ENCODE assay signal across 1 cellular context in genomic region chr18:79393626-79394401, GRCh38.
TF ChIP-seq lines count a peak whose summit lies in the region.

No MANE protein-coding gene starts in this region.

TF ChIP-seq in H1, 55 proteins besides CTCF, POLR2A, EP300 and RAD21 (continued from another document):
- TF ChIP-seq, protein P1, sequence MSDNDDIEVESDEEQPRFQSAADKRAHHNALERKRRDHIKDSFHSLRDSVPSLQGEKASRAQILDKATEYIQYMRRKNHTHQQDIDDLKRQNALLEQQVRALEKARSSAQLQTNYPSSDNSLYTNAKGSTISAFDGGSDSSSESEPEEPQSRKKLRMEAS (IDR thresholded peaks at IDR 0.05) = peak; percentile 78
- TF ChIP-seq CEBPB (IDR thresholded peaks at IDR 0.05; ENCODE audit: low read depth, low read length) (no peak), RBBP5 (IDR thresholded peaks at IDR 0.05; ENCODE audit: borderline replicate concordance, low read depth, low read length) (no peak; the same call in 1 of the 2 replicates), CTBP2 (IDR thresholded peaks at IDR 0.05; ENCODE audit: borderline replicate concordance, insufficient read depth, insufficient read length, low read length) (no peak), NANOG (IDR thresholded peaks at IDR 0.05; ENCODE audit: insufficient read depth, low read depth, low read length, poor library complexity, severe bottlenecking) (no peak), CREB1 (IDR thresholded peaks at IDR 0.05) (no peak), E2F6 (IDR thresholded peaks at IDR 0.05) (peak; percentile 74)
- TF ChIP-seq, protein P2, sequence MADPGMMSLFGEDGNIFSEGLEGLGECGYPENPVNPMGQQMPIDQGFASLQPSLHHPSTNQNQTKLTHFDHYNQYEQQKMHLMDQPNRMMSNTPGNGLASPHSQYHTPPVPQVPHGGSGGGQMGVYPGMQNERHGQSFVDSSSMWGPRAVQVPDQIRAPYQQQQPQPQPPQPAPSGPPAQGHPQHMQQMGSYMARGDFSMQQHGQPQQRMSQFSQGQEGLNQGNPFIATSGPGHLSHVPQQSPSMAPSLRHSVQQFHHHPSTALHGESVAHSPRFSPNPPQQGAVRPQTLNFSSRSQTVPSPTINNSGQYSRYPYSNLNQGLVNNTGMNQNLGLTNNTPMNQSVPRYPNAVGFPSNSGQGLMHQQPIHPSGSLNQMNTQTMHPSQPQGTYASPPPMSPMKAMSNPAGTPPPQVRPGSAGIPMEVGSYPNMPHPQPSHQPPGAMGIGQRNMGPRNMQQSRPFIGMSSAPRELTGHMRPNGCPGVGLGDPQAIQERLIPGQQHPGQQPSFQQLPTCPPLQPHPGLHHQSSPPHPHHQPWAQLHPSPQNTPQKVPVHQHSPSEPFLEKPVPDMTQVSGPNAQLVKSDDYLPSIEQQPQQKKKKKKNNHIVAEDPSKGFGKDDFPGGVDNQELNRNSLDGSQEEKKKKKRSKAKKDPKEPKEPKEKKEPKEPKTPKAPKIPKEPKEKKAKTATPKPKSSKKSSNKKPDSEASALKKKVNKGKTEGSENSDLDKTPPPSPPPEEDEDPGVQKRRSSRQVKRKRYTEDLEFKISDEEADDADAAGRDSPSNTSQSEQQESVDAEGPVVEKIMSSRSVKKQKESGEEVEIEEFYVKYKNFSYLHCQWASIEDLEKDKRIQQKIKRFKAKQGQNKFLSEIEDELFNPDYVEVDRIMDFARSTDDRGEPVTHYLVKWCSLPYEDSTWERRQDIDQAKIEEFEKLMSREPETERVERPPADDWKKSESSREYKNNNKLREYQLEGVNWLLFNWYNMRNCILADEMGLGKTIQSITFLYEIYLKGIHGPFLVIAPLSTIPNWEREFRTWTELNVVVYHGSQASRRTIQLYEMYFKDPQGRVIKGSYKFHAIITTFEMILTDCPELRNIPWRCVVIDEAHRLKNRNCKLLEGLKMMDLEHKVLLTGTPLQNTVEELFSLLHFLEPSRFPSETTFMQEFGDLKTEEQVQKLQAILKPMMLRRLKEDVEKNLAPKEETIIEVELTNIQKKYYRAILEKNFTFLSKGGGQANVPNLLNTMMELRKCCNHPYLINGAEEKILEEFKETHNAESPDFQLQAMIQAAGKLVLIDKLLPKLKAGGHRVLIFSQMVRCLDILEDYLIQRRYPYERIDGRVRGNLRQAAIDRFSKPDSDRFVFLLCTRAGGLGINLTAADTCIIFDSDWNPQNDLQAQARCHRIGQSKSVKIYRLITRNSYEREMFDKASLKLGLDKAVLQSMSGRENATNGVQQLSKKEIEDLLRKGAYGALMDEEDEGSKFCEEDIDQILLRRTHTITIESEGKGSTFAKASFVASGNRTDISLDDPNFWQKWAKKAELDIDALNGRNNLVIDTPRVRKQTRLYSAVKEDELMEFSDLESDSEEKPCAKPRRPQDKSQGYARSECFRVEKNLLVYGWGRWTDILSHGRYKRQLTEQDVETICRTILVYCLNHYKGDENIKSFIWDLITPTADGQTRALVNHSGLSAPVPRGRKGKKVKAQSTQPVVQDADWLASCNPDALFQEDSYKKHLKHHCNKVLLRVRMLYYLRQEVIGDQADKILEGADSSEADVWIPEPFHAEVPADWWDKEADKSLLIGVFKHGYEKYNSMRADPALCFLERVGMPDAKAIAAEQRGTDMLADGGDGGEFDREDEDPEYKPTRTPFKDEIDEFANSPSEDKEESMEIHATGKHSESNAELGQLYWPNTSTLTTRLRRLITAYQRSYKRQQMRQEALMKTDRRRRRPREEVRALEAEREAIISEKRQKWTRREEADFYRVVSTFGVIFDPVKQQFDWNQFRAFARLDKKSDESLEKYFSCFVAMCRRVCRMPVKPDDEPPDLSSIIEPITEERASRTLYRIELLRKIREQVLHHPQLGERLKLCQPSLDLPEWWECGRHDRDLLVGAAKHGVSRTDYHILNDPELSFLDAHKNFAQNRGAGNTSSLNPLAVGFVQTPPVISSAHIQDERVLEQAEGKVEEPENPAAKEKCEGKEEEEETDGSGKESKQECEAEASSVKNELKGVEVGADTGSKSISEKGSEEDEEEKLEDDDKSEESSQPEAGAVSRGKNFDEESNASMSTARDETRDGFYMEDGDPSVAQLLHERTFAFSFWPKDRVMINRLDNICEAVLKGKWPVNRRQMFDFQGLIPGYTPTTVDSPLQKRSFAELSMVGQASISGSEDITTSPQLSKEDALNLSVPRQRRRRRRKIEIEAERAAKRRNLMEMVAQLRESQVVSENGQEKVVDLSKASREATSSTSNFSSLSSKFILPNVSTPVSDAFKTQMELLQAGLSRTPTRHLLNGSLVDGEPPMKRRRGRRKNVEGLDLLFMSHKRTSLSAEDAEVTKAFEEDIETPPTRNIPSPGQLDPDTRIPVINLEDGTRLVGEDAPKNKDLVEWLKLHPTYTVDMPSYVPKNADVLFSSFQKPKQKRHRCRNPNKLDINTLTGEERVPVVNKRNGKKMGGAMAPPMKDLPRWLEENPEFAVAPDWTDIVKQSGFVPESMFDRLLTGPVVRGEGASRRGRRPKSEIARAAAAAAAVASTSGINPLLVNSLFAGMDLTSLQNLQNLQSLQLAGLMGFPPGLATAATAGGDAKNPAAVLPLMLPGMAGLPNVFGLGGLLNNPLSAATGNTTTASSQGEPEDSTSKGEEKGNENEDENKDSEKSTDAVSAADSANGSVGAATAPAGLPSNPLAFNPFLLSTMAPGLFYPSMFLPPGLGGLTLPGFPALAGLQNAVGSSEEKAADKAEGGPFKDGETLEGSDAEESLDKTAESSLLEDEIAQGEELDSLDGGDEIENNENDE (IDR thresholded peaks at IDR 0.05; ENCODE audit: insufficient replicate concordance, low read length) = no peak
- TF ChIP-seq, protein P3, sequence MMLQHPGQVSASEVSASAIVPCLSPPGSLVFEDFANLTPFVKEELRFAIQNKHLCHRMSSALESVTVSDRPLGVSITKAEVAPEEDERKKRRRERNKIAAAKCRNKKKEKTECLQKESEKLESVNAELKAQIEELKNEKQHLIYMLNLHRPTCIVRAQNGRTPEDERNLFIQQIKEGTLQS (IDR thresholded peaks at IDR 0.05; ENCODE audit: insufficient read depth, low read depth, low read length) = no peak
- TF ChIP-seq, protein P4, sequence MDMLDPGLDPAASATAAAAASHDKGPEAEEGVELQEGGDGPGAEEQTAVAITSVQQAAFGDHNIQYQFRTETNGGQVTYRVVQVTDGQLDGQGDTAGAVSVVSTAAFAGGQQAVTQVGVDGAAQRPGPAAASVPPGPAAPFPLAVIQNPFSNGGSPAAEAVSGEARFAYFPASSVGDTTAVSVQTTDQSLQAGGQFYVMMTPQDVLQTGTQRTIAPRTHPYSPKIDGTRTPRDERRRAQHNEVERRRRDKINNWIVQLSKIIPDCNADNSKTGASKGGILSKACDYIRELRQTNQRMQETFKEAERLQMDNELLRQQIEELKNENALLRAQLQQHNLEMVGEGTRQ (IDR thresholded peaks at IDR 0.05; ENCODE audit: low read length) = peak; percentile 66
